8 cellular contexts compared by ENCODE assay signal in genomic region chr5:157265714-157266285, GRCh38. TPM values are rescaled to one million over a fixed set of nuclear protein-coding genes. Genes with fewer than 3 reads are reported as not detected.
DNase-seq lines count a peak whose midpoint lies in the region; ATAC-seq and TF ChIP-seq lines count a peak whose summit lies in the region.

CYFIP2 (plus strand) TSS chr5:157266123; CDS start chr5:157285362, 19,239 bp downstream.

- H3K9me3 Mint-ChIP-seq in activated naive CD4-positive, alpha-beta T cell treated with anti-CD3 and anti-CD28 coated beads, Interleukin-2, amount 50 U/mL, for 72 hours: no peaks in the 10 kb centered on the region

- WGBS in heart left ventricle, 4 donors: 1 to 6% (median 1%) methylated on average over 3 to 58 of the region's 58 CpGs
- 1% methylated on average over 41 of the region's 58 CpGs for WGBS in prostate gland
- WGBS in urinary bladder: under 1% methylated on average over 56 of the region's 58 CpGs

- peaks cover 25% of the 10 kb centered on the region for H3K4me1 ChIP-seq in ES-I3 (ENCODE audit: insufficient read depth, low read length)
- peaks cover 0 to 51% (median 13%) of the 10 kb centered on the region in 12 donors for H3K4me1 ChIP-seq in heart left ventricle
- H3K4me1 ChIP-seq in prostate gland (replicated peaks): no peaks in the 10 kb centered on the region
- H3K4me1 ChIP-seq in urinary bladder (ENCODE audit: insufficient read depth): no peaks in the 10 kb centered on the region

- H3K27ac Mint-ChIP-seq in activated naive CD4-positive, alpha-beta T cell treated with anti-CD3 and anti-CD28 coated beads, Interleukin-2, amount 50 U/mL, for 72 hours: peak within 1 kb of the TSS; percentile 97 to 99

- H3K9me3 ChIP-seq in ES-I3 (ENCODE audit: control insufficient read depth, insufficient read depth, low read length): no peaks in the 10 kb centered on the region
- no peaks in the 10 kb centered on the region for H3K9me3 ChIP-seq in heart left ventricle
- no peaks in the 10 kb centered on the region for H3K9me3 ChIP-seq in prostate gland

- TF ChIP-seq CTCF in heart left ventricle (IDR thresholded peaks at IDR 0.05) (peak in 2 of 12 donors; percentile 7 to 11), prostate gland (IDR thresholded peaks at IDR 0.05) (no peak)

- peak; percentile 84 for DNase-seq in Jurkat, Clone E6-1 (ENCODE audit: low read depth, low spot score)
- DNase-seq in SKM-1 treated with dmso at 0.1 percent for 144 hours (lab: John Stamatoyannopoulos, UW; ENCODE audit: unreplicated experiment): peak; percentile 54
- DNase-seq in activated naive CD4-positive, alpha-beta T cell treated with anti-CD3 and anti-CD28 coated beads, Interleukin-2, amount 50 U/mL, for 72 hours (ENCODE audit: low spot score in 2 of 2): peak; percentile 73 to 88
- DNase-seq in heart left ventricle: peak; percentile 57 to 84 (median 69)
- DNase-seq in prostate gland (ENCODE audit: low spot score): peak; percentile 25

- TF ChIP-seq POLR2A in heart left ventricle (IDR thresholded peaks at IDR 0.05) (peak in 1 of 2 donors; percentile 28), prostate gland (IDR thresholded peaks at IDR 0.05) (no peak)

- H3K4me3 ChIP-seq in Jurkat, Clone E6-1 (ENCODE audit: low read length): peak within 1 kb of the TSS; percentile 63
- H3K4me3 ChIP-seq in heart left ventricle (peak within 1 kb of the TSS; percentile 51 to 88 (median 72)), prostate gland (peak within 1 kb of the TSS; percentile 60 to 70), urinary bladder (ENCODE audit: low read depth, low read length) (peak within 1 kb of the TSS; percentile 64)

- ATAC-seq in GM21717 (IDR thresholded peaks at IDR 0.05; ENCODE audit: unreplicated experiment): peak; percentile 85
- ATAC-seq in activated naive CD4-positive, alpha-beta T cell treated with anti-CD3 and anti-CD28 coated beads, Interleukin-2, amount 50 U/mL, for 72 hours: peak; percentile 77 to 83
- peak; percentile 57 to 91 (median 84) for ATAC-seq in heart left ventricle

- H3K27me3 ChIP-seq in heart left ventricle: peaks cover 0 to 5% (median 0%) of the 10 kb centered on the region in 9 donors
- no peaks in the 10 kb centered on the region for H3K27me3 ChIP-seq in prostate gland (replicated peaks; ENCODE audit: insufficient read depth)

- intact Hi-C loops in heart left ventricle (cut with DNase I) (no loop called here), prostate gland (cut with DNase I) (no loop called here)

- H3K36me3 ChIP-seq in ES-I3 (ENCODE audit: insufficient read depth, low read length): no peaks in the 10 kb centered on the region
- H3K36me3 ChIP-seq in heart left ventricle: no peaks in the 10 kb centered on the region
- no peaks in the 10 kb centered on the region for H3K36me3 ChIP-seq in prostate gland
- H3K36me3 ChIP-seq in urinary bladder (ENCODE audit: insufficient read depth): no peaks in the 10 kb centered on the region

- peak within 1 kb of the TSS; percentile 29 to 87 (median 73) for H3K27ac ChIP-seq in heart left ventricle
- H3K27ac ChIP-seq in prostate gland: peak within 1 kb of the TSS in 1 of 2 donors; percentile 12
- H3K27ac ChIP-seq in urinary bladder (ENCODE audit: low read depth): no peak within 1 kb of the TSS

- peak within 1 kb of the TSS; percentile 74 for H3K9ac ChIP-seq in ES-I3 (ENCODE audit: low read depth, low read length)

- peaks cover 45% of the 10 kb centered on the region in 2 donors for H3K36me3 Mint-ChIP-seq in activated naive CD4-positive, alpha-beta T cell treated with anti-CD3 and anti-CD28 coated beads, Interleukin-2, amount 50 U/mL, for 72 hours

RNA-seq across cellular contexts. Expression of gene CYFIP2, which starts in this region (rescaled TPM):
- 142 TPM for polyA plus RNA-seq in Jurkat, Clone E6-1 (2012; ENCODE audit: insufficient read depth, insufficient read length)
- total RNA-seq in activated naive CD4-positive, alpha-beta T cell treated with anti-CD3 and anti-CD28 coated beads, Interleukin-2, amount 50 U/mL, for 72 hours: 100 to 1,000 TPM; 335 to 493 TPM
- 10 to 100 TPM; 27.3 to 62.7 (median 39.1) TPM for total RNA-seq in heart left ventricle
- polyA plus RNA-seq in heart left ventricle: 10 to 100 TPM; 23.2 TPM
- 10 to 100 TPM; 17.8 to 25.2 TPM for total RNA-seq in prostate gland
- 43.7 TPM for total RNA-seq in urinary bladder
- 64.7 TPM for polyA plus RNA-seq in urinary bladder

Comparison
In these comparisons a context has a peak if more than half of its experiments do, and no peak if none do; other contexts are left out.
1. DNase-seq: peak in every context shown above with its lines; median percentile 84 in Jurkat, Clone E6-1; 80 in activated naive CD4-positive, alpha-beta T cell treated with anti-CD3 and anti-CD28 coated beads, Interleukin-2, amount 50 U/mL, for 72 hours; 69 in heart left ventricle; 54 in SKM-1 treated with dmso at 0.1 percent for 144 hours; 25 in prostate gland.